ENCODE assay signal across 15 cellular contexts in the genomic region with DNA sequence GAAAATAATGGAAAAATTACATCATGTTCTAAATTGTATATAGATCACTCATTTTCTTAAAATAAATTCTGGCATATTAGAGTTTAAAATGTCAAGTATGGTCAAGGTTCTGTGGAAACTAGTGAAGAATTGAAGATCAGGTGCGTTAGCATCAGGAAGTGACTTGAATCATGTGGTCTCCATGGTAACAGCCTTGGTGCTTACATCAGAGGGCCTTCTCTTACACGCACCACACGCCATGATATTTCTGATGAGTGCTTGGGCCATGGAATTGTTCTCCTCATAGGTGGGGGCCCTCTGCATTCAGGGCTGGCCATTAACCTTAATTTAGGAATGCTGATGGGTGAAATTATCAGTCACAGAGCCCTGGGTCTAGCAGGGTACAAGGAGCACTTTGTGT.
DNase-seq lines count a peak whose midpoint lies in the region; ATAC-seq lines count a peak whose summit lies in the region.
"Had no signal": no experiment of that assay in that cellular context is flagged by ENCODE, and none has a peak within 500 bp of the region (broad histone marks: within the 10 kb centered on the region; RNA-seq: fewer than 3 reads in every experiment).

No MANE protein-coding gene starts in this region.

- intact Hi-C loops in activated naive CD4-positive, alpha-beta T cell treated with anti-CD3 and anti-CD28 coated beads for 36 hours (cut with micrococcal nuclease) = loop anchor here (1.0 to 5.0 kb wide), 2 partner anchors 8 to 423 kb away; a partner anchor contains a TSS

- H3K27ac Mint-ChIP-seq in activated naive CD4-positive, alpha-beta T cell treated with anti-CD3 and anti-CD28 coated beads for 36 hours = peak overlapping the region; percentile 80
- no peak overlapping the region for H3K27ac Mint-ChIP-seq in activated naive CD4-positive, alpha-beta T cell treated with anti-CD3 and anti-CD28 coated beads, Interleukin-2, amount 10 ng/mL, durations not matched to agents 7 days and 5 days
- H3K27ac Mint-ChIP-seq in activated naive CD8-positive, alpha-beta T cell treated with anti-CD3 and anti-CD28 coated beads, Interleukin-2, amount 50 U/mL, for 24 hours = peak overlapping the region; percentile 67
- H3K27ac Mint-ChIP-seq: CD8-positive, alpha-beta T cell had no signal

- peaks cover 38% of the 10 kb centered on the region for H3K4me1 Mint-ChIP-seq in activated naive CD4-positive, alpha-beta T cell treated with anti-CD3 and anti-CD28 coated beads for 36 hours (ENCODE audit: low read depth)
- peaks cover 27% of the 10 kb centered on the region for H3K4me1 Mint-ChIP-seq in activated naive CD4-positive, alpha-beta T cell treated with anti-CD3 and anti-CD28 coated beads, Interleukin-2, amount 10 ng/mL, durations not matched to agents 7 days and 5 days
- peaks cover 14% of the 10 kb centered on the region for H3K4me1 Mint-ChIP-seq in activated naive CD8-positive, alpha-beta T cell treated with anti-CD3 and anti-CD28 coated beads, Interleukin-2, amount 50 U/mL, for 24 hours

- peak; percentile 50 for ATAC-seq in activated naive CD8-positive, alpha-beta T cell treated with anti-CD3 and anti-CD28 coated beads, Interleukin-2, amount 50 U/mL, for 24 hours
- ATAC-seq: CD8-positive, alpha-beta T cell had no signal

- H3K36me3 Mint-ChIP-seq in activated naive CD4-positive, alpha-beta T cell treated with anti-CD3 and anti-CD28 coated beads for 36 hours (ENCODE audit: low read depth) = peaks cover 2% of the 10 kb centered on the region
- H3K36me3 Mint-ChIP-seq in activated naive CD4-positive, alpha-beta T cell treated with anti-CD3 and anti-CD28 coated beads, Interleukin-2, amount 10 ng/mL, durations not matched to agents 7 days and 5 days = peaks cover 1% of the 10 kb centered on the region
- no peaks in the 10 kb centered on the region for H3K36me3 Mint-ChIP-seq in activated naive CD8-positive, alpha-beta T cell treated with anti-CD3 and anti-CD28 coated beads, Interleukin-2, amount 50 U/mL, for 24 hours (ENCODE audit: low read depth)
- H3K36me3 Mint-ChIP-seq: CD8-positive, alpha-beta T cell had no signal

- no peak overlapping the region for H3K4me3 Mint-ChIP-seq in activated naive CD4-positive, alpha-beta T cell treated with anti-CD3 and anti-CD28 coated beads for 36 hours
- no peak overlapping the region for H3K4me3 Mint-ChIP-seq in activated naive CD4-positive, alpha-beta T cell treated with anti-CD3 and anti-CD28 coated beads, Interleukin-2, amount 10 ng/mL, durations not matched to agents 7 days and 5 days
- H3K4me3 Mint-ChIP-seq in activated naive CD8-positive, alpha-beta T cell treated with anti-CD3 and anti-CD28 coated beads, Interleukin-2, amount 50 U/mL, for 24 hours = no peak overlapping the region
- H3K4me3 Mint-ChIP-seq: CD8-positive, alpha-beta T cell had no signal

- DNase-seq in NCI-H146 (lab: John Stamatoyannopoulos, UW) (peak; percentile 4), NCI-H146 treated with DMSO at 0.1 percent for 48 hours (lab: John Stamatoyannopoulos, UW; ENCODE audit: unreplicated experiment) (no peak), putamen (ENCODE audit: low spot score) (peak; percentile 27), GM19240 (ENCODE audit: insufficient read length, low spot score) (no peak), islet precursor cell (no peak)
- peak; percentile 7 for DNase-seq in activated naive CD4-positive, alpha-beta T cell treated with anti-CD3 and anti-CD28 coated beads for 36 hours
- DNase-seq in activated naive CD4-positive, alpha-beta T cell treated with anti-CD3 and anti-CD28 coated beads, Interleukin-2, amount 10 ng/mL, durations not matched to agents 7 days and 5 days = no peak
- no peak for DNase-seq in activated naive CD8-positive, alpha-beta T cell treated with anti-CD3 and anti-CD28 coated beads, Interleukin-2, amount 50 U/mL, for 24 hours
- DNase-seq: CD8-positive, alpha-beta T cell; GOT3; KBM-7; NCI-H1417 treated with DMSO at 0.1 percent for 48 hours; NCI-H2029 treated with DMSO at 0.1 percent for 48 hours; NCI-H510A treated with DMSO at 0.1 percent for 48 hours; SHP77 had no signal

- no peaks in the 10 kb centered on the region for H3K9me3 Mint-ChIP-seq in activated naive CD4-positive, alpha-beta T cell treated with anti-CD3 and anti-CD28 coated beads for 36 hours
- H3K9me3 Mint-ChIP-seq in activated naive CD4-positive, alpha-beta T cell treated with anti-CD3 and anti-CD28 coated beads, Interleukin-2, amount 10 ng/mL, durations not matched to agents 7 days and 5 days = no peaks in the 10 kb centered on the region
- H3K9me3 Mint-ChIP-seq in activated naive CD8-positive, alpha-beta T cell treated with anti-CD3 and anti-CD28 coated beads, Interleukin-2, amount 50 U/mL, for 24 hours = no peaks in the 10 kb centered on the region
- H3K9me3 Mint-ChIP-seq: CD8-positive, alpha-beta T cell had no signal

- H3K27me3 Mint-ChIP-seq in activated naive CD4-positive, alpha-beta T cell treated with anti-CD3 and anti-CD28 coated beads for 36 hours (ENCODE audit: low read depth) = no peaks in the 10 kb centered on the region
- no peaks in the 10 kb centered on the region for H3K27me3 Mint-ChIP-seq in activated naive CD4-positive, alpha-beta T cell treated with anti-CD3 and anti-CD28 coated beads, Interleukin-2, amount 10 ng/mL, durations not matched to agents 7 days and 5 days
- no peaks in the 10 kb centered on the region for H3K27me3 Mint-ChIP-seq in activated naive CD8-positive, alpha-beta T cell treated with anti-CD3 and anti-CD28 coated beads, Interleukin-2, amount 50 U/mL, for 24 hours

- CTCF ChIA-PET in activated naive CD4-positive, alpha-beta T cell treated with anti-CD3 and anti-CD28 coated beads for 36 hours (lab: Charles Lee) = no interaction called here
- CTCF ChIA-PET in activated naive CD4-positive, alpha-beta T cell treated with anti-CD3 and anti-CD28 coated beads, Interleukin-2, amount 10 ng/mL, durations not matched to agents 7 days and 5 days (lab: Charles Lee) = no interaction called here

Comparison
In these comparisons a context has a peak if more than half of its experiments do, and no peak if none do; other contexts are left out.
1. DNase-seq: peak in NCI-H146 (single experiment), activated naive CD4-positive, alpha-beta T cell treated with anti-CD3 and anti-CD28 coated beads for 36 hours (single experiment) and putamen (single experiment); none in NCI-H146 treated with DMSO at 0.1 percent for 48 hours (single experiment), activated naive CD4-positive, alpha-beta T cell treated with anti-CD3 and anti-CD28 coated beads, Interleukin-2, amount 10 ng/mL, durations not matched to agents 7 days and 5 days (single experiment), activated naive CD8-positive, alpha-beta T cell treated with anti-CD3 and anti-CD28 coated beads, Interleukin-2, amount 50 U/mL, for 24 hours (single experiment), GM19240 (single experiment) and islet precursor cell (single experiment).